12 cellular contexts compared by ENCODE assay signal in the genomic region with DNA sequence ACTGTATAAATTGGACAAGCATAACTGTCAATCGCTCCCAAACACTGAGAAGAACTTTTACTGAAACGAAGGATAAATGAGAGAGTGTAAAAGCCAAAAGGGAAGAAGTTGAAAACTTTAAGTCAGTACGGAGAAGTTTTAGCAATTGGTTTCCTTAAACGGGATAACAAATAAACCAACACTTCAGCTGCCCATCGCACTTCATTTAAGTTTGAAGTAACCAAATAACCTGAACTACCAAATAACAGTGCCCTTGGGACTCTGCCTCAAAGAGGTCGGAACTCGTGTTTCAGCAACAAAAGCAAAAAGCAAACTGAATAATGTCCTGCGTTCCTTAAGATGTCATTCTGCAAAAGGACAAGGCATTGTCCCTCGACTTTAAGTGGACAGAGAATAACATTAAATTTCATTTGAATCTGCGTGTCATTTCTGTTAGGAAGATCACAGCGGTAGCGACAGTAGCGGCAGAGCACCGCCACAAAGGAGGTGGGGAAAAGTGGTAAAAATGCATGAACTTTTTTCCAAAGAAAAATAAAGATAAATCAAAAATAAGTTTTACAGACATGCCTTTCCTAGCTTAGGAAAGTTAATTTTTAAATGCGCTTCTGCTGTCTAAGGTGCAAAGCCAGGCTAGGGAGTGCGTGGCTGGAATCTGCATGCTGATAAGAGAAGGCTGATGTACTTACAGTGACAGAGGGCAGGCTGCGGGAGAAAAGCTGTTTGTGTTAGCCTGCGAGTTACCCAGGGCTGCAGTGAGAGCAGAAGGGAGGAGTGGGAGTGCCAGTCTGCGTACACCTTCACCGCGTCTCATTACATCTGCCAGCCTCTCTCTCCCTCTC.
DNase-seq lines count a peak whose midpoint lies in the region; ATAC-seq and TF ChIP-seq lines count a peak whose summit lies in the region.
"Had no signal": no experiment of that assay in that cellular context is flagged by ENCODE, and none has a peak within 500 bp of the region (broad histone marks: within the 10 kb centered on the region; RNA-seq: fewer than 3 reads in every experiment).

No MANE protein-coding gene starts in this region.

- intact Hi-C loops in IMR-90 (cut with micrococcal nuclease) (loop anchor here (2.0 kb wide), 2 partner anchors 785 to 1285 kb away; no protein-coding TSS in a partner anchor), colonic mucosa (cut with DNase I) (loop anchor here (5.0 kb wide), 2 partner anchors 759 to 1284 kb away; no protein-coding TSS in a partner anchor)
- intact Hi-C loops in activated T-helper 1 cell treated with anti-CD3 and anti-CD28 coated beads, Interleukin-12 subunit alpha, Interleukin-12 subunit beta, Interleukin-2, Interleukin-4 antibody, amounts not matched to agents 30 ng/mL and 10 ng/mL and 1 ng/mL, durations not matched to agents 14 hours and 24 hours and 36 hours (cut with micrococcal nuclease): loop anchor here (2.0 to 5.0 kb wide), 5 partner anchors 671 to 1109 kb away; no protein-coding TSS in a partner anchor

- no peak overlapping the region for H2AK9ac ChIP-seq in IMR-90 (replicated peaks; ENCODE audit: low read depth, low read length, poor library complexity)

- 0 out of 2 replicates have a peak overlapping the region, but pooled peaks have one; percentile 26 for H3K23ac ChIP-seq in IMR-90 (ENCODE audit: low read depth, low read length)

- no peaks in the 10 kb centered on the region for H3K9me1 ChIP-seq in IMR-90 (ENCODE audit: insufficient read depth, low read length)

- no peaks in the 10 kb centered on the region for H4K20me1 ChIP-seq in IMR-90 (ENCODE audit: insufficient read depth, low read length)

- H3K4me3 ChIP-seq in IMR-90 (ENCODE audit: insufficient read depth, low read depth, low read length) (no peak overlapping the region), colonic mucosa (no peak overlapping the region)
- no peak overlapping the region for H3K4me3 ChIP-seq in CD8-positive, alpha-beta memory T cell (ENCODE audit: low read length)

- H3K27me3 ChIP-seq in IMR-90 (ENCODE audit: control insufficient read depth, insufficient read depth, low read length) (0 out of 2 replicates have a peak, but pooled peaks cover 2% of the 10 kb centered on the region), colonic mucosa (peaks cover 65% of the 10 kb centered on the region)
- peaks cover 49% of the 10 kb centered on the region for H3K27me3 ChIP-seq in CD8-positive, alpha-beta memory T cell (ENCODE audit: insufficient read depth, low read length, poor library complexity, severe bottlenecking)

- 0 out of 4 replicates have a peak, but pooled peaks cover 0 to 5% of the 10 kb centered on the region in 2 experiments for H3K79me1 ChIP-seq in IMR-90 (ENCODE audit: low read depth in 1 of 2, low read length in 2 of 2)

- H2AFZ ChIP-seq in IMR-90 (replicated peaks; ENCODE audit: low read length, poor library complexity): no peak overlapping the region

- H2BK120ac ChIP-seq in IMR-90 (ENCODE audit: low read depth, low read length): no peak overlapping the region

- H3K14ac ChIP-seq in IMR-90 (replicated peaks; ENCODE audit: low read depth, low read length): no peak overlapping the region

- no peak for TF ChIP-seq POLR2A in IMR-90 (IDR thresholded peaks at IDR 0.05; ENCODE audit: low read depth, low read length)

- H3K36me3 ChIP-seq in IMR-90 (ENCODE audit: control insufficient read depth, insufficient read depth, low read length) (no peaks in the 10 kb centered on the region), colonic mucosa (no peaks in the 10 kb centered on the region)
- no peaks in the 10 kb centered on the region for H3K36me3 ChIP-seq in CD8-positive, alpha-beta memory T cell (ENCODE audit: insufficient read depth, low read length)

- H3K27me3 Mint-ChIP-seq in activated T-helper 1 cell treated with anti-CD3 and anti-CD28 coated beads, Interleukin-12 subunit alpha, Interleukin-12 subunit beta, Interleukin-2, Interleukin-4 antibody, amounts not matched to agents 30 ng/mL and 10 ng/mL and 1 ng/mL, durations not matched to agents 14 hours and 24 hours and 36 hours (ENCODE audit: insufficient read depth): peaks cover 49% of the 10 kb centered on the region
- peaks cover 5% of the 10 kb centered on the region for H3K27me3 Mint-ChIP-seq in nephron (ENCODE audit: low read depth)
- peaks cover 37 to 40% of the 10 kb centered on the region in 2 donors for H3K27me3 Mint-ChIP-seq in CD8-positive, alpha-beta memory T cell

- H3K18ac ChIP-seq in IMR-90 (ENCODE audit: low read depth, low read length): no peak overlapping the region

- in situ Hi-C loops in IMR-90 (cut with MboI; ENCODE audit: low sequenced_read_pairs): loop anchor here (10.0 kb wide), 1 partner anchor 1277 kb away; no protein-coding TSS in a partner anchor

- H2BK20ac ChIP-seq in IMR-90 (ENCODE audit: low read depth, low read length): no peak overlapping the region

- TF ChIP-seq CTCF in IMR-90 (conservative IDR thresholded peaks at IDR 0.05; ENCODE audit: low read depth, low read length) (no peak), nephron (IDR thresholded peaks at IDR 0.05; ENCODE audit: unreplicated experiment in 3 of 3) (no peak), colonic mucosa (IDR thresholded peaks at IDR 0.05) (no peak)

- no peak overlapping the region for H4K5ac ChIP-seq in IMR-90 (ENCODE audit: low read depth, low read length)

- BruUV-seq in IMR-90 (replicated peaks; lab: Mats Ljungman, UMichigan): no TSS peak

- peaks cover under 1% of the 10 kb centered on the region for H3K36me3 Mint-ChIP-seq in activated T-helper 1 cell treated with anti-CD3 and anti-CD28 coated beads, Interleukin-12 subunit alpha, Interleukin-12 subunit beta, Interleukin-2, Interleukin-4 antibody, amounts not matched to agents 30 ng/mL and 10 ng/mL and 1 ng/mL, durations not matched to agents 14 hours and 24 hours and 36 hours (ENCODE audit: low read depth)
- H3K36me3 Mint-ChIP-seq in nephron (ENCODE audit: low read depth): no peaks in the 10 kb centered on the region
- H3K36me3 Mint-ChIP-seq in CD8-positive, alpha-beta memory T cell: no peaks in the 10 kb centered on the region

- no peak overlapping the region for H3K4me2 ChIP-seq in IMR-90 (ENCODE audit: low read depth, low read length)

- no peak overlapping the region for H3K56ac ChIP-seq in IMR-90 (ENCODE audit: extremely low read depth, insufficient read depth, low read length)

- POLR2A ChIA-PET in IMR-90 (lab: Charles Lee; ENCODE audit: unreplicated experiment): no interaction called here
- POLR2A ChIA-PET in CD8-positive, alpha-beta memory T cell (lab: Charles Lee): no interaction called here

- peaks cover 18% of the 10 kb centered on the region for H3K4me1 Mint-ChIP-seq in activated T-helper 1 cell treated with anti-CD3 and anti-CD28 coated beads, Interleukin-12 subunit alpha, Interleukin-12 subunit beta, Interleukin-2, Interleukin-4 antibody, amounts not matched to agents 30 ng/mL and 10 ng/mL and 1 ng/mL, durations not matched to agents 14 hours and 24 hours and 36 hours (ENCODE audit: low read depth)
- peaks cover 19% of the 10 kb centered on the region for H3K4me1 Mint-ChIP-seq in nephron
- H3K4me1 Mint-ChIP-seq in CD8-positive, alpha-beta memory T cell: peaks cover 24 to 35% (median 34%) of the 10 kb centered on the region in 3 donors

- no peak overlapping the region for H2BK15ac ChIP-seq in IMR-90 (ENCODE audit: low read depth, low read length)

- H3K27ac ChIP-seq in IMR-90 (ENCODE audit: insufficient read depth, low read length): no peak overlapping the region
- no peak overlapping the region for H3K27ac ChIP-seq in CD8-positive, alpha-beta memory T cell (ENCODE audit: low read depth, low read length)
- H3K27ac ChIP-seq in colonic mucosa: no peak overlapping the region
- H3K27ac ChIP-seq: 22Rv1 had no signal

- H3K9me3 ChIP-seq in IMR-90 (ENCODE audit: control insufficient read depth, insufficient read depth, low read length) (no peaks in the 10 kb centered on the region), colonic mucosa (no peaks in the 10 kb centered on the region)
- H3K9me3 ChIP-seq in CD8-positive, alpha-beta memory T cell (ENCODE audit: low read length): no peaks in the 10 kb centered on the region

- no peak overlapping the region for H3K4ac ChIP-seq in IMR-90 (ENCODE audit: low read depth, low read length)

- no peak overlapping the region for H4K8ac ChIP-seq in IMR-90 (ENCODE audit: low read depth in 2 of 2, low read length in 2 of 2)

- no peak overlapping the region for H2AK5ac ChIP-seq in IMR-90 (ENCODE audit: low read depth, low read length)

- no peak overlapping the region for H2BK5ac ChIP-seq in IMR-90 (ENCODE audit: low read depth, low read length, poor library complexity, severe bottlenecking)

- dilution Hi-C loops in IMR-90 (cut with HindIII; ENCODE audit: low sequenced_read_pairs, unreplicated experiment): no loop called here

- peak; percentile 39 for DNase-seq in DMS 273 (lab: John Stamatoyannopoulos, UW; ENCODE audit: unreplicated experiment)
- no peak for DNase-seq in DMS 273 treated with DMSO at 0.1 percent for 48 hours (lab: John Stamatoyannopoulos, UW)
- no peak for DNase-seq in IMR-90
- no peak for DNase-seq in activated T-helper 1 cell treated with anti-CD3 and anti-CD28 coated beads, Interleukin-12 subunit alpha, Interleukin-12 subunit beta, Interleukin-2, Interleukin-4 antibody, amounts not matched to agents 30 ng/mL and 10 ng/mL and 1 ng/mL, durations not matched to agents 14 hours and 24 hours and 36 hours (ENCODE audit: low spot score)
- no peak for DNase-seq in CD8-positive, alpha-beta memory T cell
- no peak for DNase-seq in colonic mucosa
- DNase-seq: midbrain, NCI-H1930, trophoblast cell had no signal

- H3K9ac ChIP-seq in IMR-90 (ENCODE audit: low read depth, low read length) (no peak overlapping the region), colonic mucosa (ENCODE audit: low read depth in 2 of 2, low read length in 2 of 2) (no peak overlapping the region)

- ATAC-seq in IMR-90 (ENCODE audit: low read depth) (no peak), GM19452 (IDR thresholded peaks at IDR 0.05; ENCODE audit: unreplicated experiment) (no peak)

- H3K4me3 Mint-ChIP-seq in activated T-helper 1 cell treated with anti-CD3 and anti-CD28 coated beads, Interleukin-12 subunit alpha, Interleukin-12 subunit beta, Interleukin-2, Interleukin-4 antibody, amounts not matched to agents 30 ng/mL and 10 ng/mL and 1 ng/mL, durations not matched to agents 14 hours and 24 hours and 36 hours: peak overlapping the region; percentile 9
- peak overlapping the region; percentile 80 to 91 (median 89) for H3K4me3 Mint-ChIP-seq in nephron
- peak overlapping the region in 2 of 7 donors; percentile 5 to 16 for H3K4me3 Mint-ChIP-seq in CD8-positive, alpha-beta memory T cell

- H3K27ac Mint-ChIP-seq in activated T-helper 1 cell treated with anti-CD3 and anti-CD28 coated beads, Interleukin-12 subunit alpha, Interleukin-12 subunit beta, Interleukin-2, Interleukin-4 antibody, amounts not matched to agents 30 ng/mL and 10 ng/mL and 1 ng/mL, durations not matched to agents 14 hours and 24 hours and 36 hours: peak overlapping the region; percentile 2
- peak overlapping the region in 2 of 3 experiments; percentile 3 to 6 for H3K27ac Mint-ChIP-seq in nephron
- H3K27ac Mint-ChIP-seq in CD8-positive, alpha-beta memory T cell: no peak overlapping the region

- H3K4me1 ChIP-seq in IMR-90 (ENCODE audit: control insufficient read depth, insufficient read depth, low read length): peaks cover 5% of the 10 kb centered on the region; the same call in 1 of the 2 replicates
- peaks cover 21% of the 10 kb centered on the region for H3K4me1 ChIP-seq in CD8-positive, alpha-beta memory T cell (ENCODE audit: insufficient read depth, low read length)
- H3K4me1 ChIP-seq in colonic mucosa: peaks cover 14% of the 10 kb centered on the region

- H3K9me3 Mint-ChIP-seq in activated T-helper 1 cell treated with anti-CD3 and anti-CD28 coated beads, Interleukin-12 subunit alpha, Interleukin-12 subunit beta, Interleukin-2, Interleukin-4 antibody, amounts not matched to agents 30 ng/mL and 10 ng/mL and 1 ng/mL, durations not matched to agents 14 hours and 24 hours and 36 hours: peaks cover under 1% of the 10 kb centered on the region
- no peaks in the 10 kb centered on the region for H3K9me3 Mint-ChIP-seq in nephron
- peaks cover 0 to 12% (median 7%) of the 10 kb centered on the region in 5 donors for H3K9me3 Mint-ChIP-seq in CD8-positive, alpha-beta memory T cell

- WGBS in IMR-90 (ENCODE audit: extremely low coverage in 2 of 2, insufficient read length in 1 of 2), 2 experiments: no CpG with 5 or more reads among the region's 21 CpGs

- no peak overlapping the region for H4K91ac ChIP-seq in IMR-90 (ENCODE audit: insufficient read depth, low read depth, low read length)

- TF ChIP-seq RAD21 in IMR-90 (IDR thresholded peaks at IDR 0.05; ENCODE audit: low read length): no peak

- CTCF ChIA-PET in IMR-90 (lab: Yijun Ruan, JAX): no interaction called here
- CTCF ChIA-PET in CD8-positive, alpha-beta memory T cell (lab: Charles Lee): no interaction called here

Comparison
In these comparisons a context has a peak if more than half of its experiments do, and no peak if none do; other contexts are left out.
1. H3K27ac Mint-ChIP-seq: peak in activated T-helper 1 cell treated with anti-CD3 and anti-CD28 coated beads, Interleukin-12 subunit alpha, Interleukin-12 subunit beta, Interleukin-2, Interleukin-4 antibody, amounts not matched to agents 30 ng/mL and 10 ng/mL and 1 ng/mL, durations not matched to agents 14 hours and 24 hours and 36 hours (single experiment) and nephron (2 of 3); none in CD8-positive, alpha-beta memory T cell (0 of 8).